In genomic region chr1:226308166-226308722, GRCh38 we compare ENCODE assay signal across 8 cellular contexts. TPM values are rescaled to one million over a fixed set of nuclear protein-coding genes. Genes with fewer than 3 reads are reported as not detected.
DNase-seq lines count a peak whose midpoint lies in the region; ATAC-seq and TF ChIP-seq lines count a peak whose summit lies in the region.

No MANE protein-coding gene starts in this region.

- H3K27me3 ChIP-seq in right cardiac atrium (ENCODE audit: control insufficient read depth, insufficient read depth) (no peaks in the 10 kb centered on the region), spleen (replicated peaks in 1 of 7) (peaks cover 0 to 12% (median 0%) of the 10 kb centered on the region in 7 donors)

- DNase-seq in G401 (ENCODE audit: low spot score) (peak; percentile 26), LNCaP clone FGC (ENCODE audit: low read depth) (no peak), right cardiac atrium (peak in 1 of 3 donors; percentile 25), spleen (no peak), hepatic stellate cell (ENCODE audit: low spot score) (no peak)
- DNase-seq in activated naive CD4-positive, alpha-beta T cell treated with Interleukin-2 at 50 U/mL for 16 hours = peak; percentile 13

- H3K9me3 ChIP-seq in right cardiac atrium (ENCODE audit: control insufficient read depth, low read length) = no peaks in the 10 kb centered on the region
- H3K9me3 ChIP-seq in spleen = no peaks in the 10 kb centered on the region

- peak overlapping the region; percentile 88 for H3K27ac ChIP-seq in right cardiac atrium (ENCODE audit: low read length)
- H3K27ac ChIP-seq in spleen = peak overlapping the region in 7 of 8 donors; percentile 27 to 87 (median 79)

- intact Hi-C loops in right cardiac atrium (cut with DNase I) = no loop called here
- intact Hi-C loops in spleen (cut with DNase I; ENCODE audit: low total_unique reads) = no loop called here

- no peak for TF ChIP-seq CTCF in LNCaP clone FGC (IDR thresholded peaks at IDR 0.05; ENCODE audit: control insufficient read depth, extremely low read depth, insufficient read depth)
- TF ChIP-seq CTCF in spleen (IDR thresholded peaks at IDR 0.05 in 8 of 11, conservative IDR thresholded peaks at IDR 0.05 in 3 of 11) = no peak

- H3K4me1 ChIP-seq in right cardiac atrium (ENCODE audit: control insufficient read depth, insufficient read depth, low read length) = no peaks in the 10 kb centered on the region
- H3K4me1 ChIP-seq in spleen = peaks cover 0 to 38% (median 20%) of the 10 kb centered on the region in 6 donors

- WGBS in right cardiac atrium = 5% methylated on average over 14 of the region's 14 CpGs
- WGBS in spleen, 5 donors = 3 to 6% (median 5%) methylated on average over 14 of the region's 14 CpGs

- no peaks in the 10 kb centered on the region for H3K36me3 ChIP-seq in spleen

- in situ Hi-C loops in G401 (cut with HindIII; ENCODE audit: low sequenced_read_pairs) = no loop called here

- peak; percentile 24 for ATAC-seq in GM21576 (IDR thresholded peaks at IDR 0.05; ENCODE audit: unreplicated experiment)
- peak in 1 of 2 donors; percentile 49 for ATAC-seq in right cardiac atrium
- ATAC-seq in HG03039 (IDR thresholded peaks at IDR 0.05; ENCODE audit: unreplicated experiment) = no peak

- H3K4me3 ChIP-seq in LNCaP clone FGC (ENCODE audit: low read depth, low read length) (peak overlapping the region; percentile 94), right cardiac atrium (ENCODE audit: low read length) (peak overlapping the region; percentile 98), spleen (peak overlapping the region; percentile 79 to 99 (median 94))

- no peak for TF ChIP-seq POLR2A in spleen (IDR thresholded peaks at IDR 0.05)

RNA-seq across cellular contexts. Expression of gene LIN9, which starts 0.7 kb away (rescaled TPM):
- total RNA-seq in G401 (2014; rRNA removed; shearing (Covaris generic)) = 8.6 and 14.8 TPM in 2 replicates
- total RNA-seq in right cardiac atrium = 1 to 10 TPM; 5.0 to 9.9 (median 7.4) TPM
- 6.7 TPM for polyA plus RNA-seq in right cardiac atrium
- total RNA-seq in spleen = 1 to 10 TPM; 2.2 to 6.3 (median 3.6) TPM
- 1 to 10 TPM; 1.8 to 2.8 (median 2.4) TPM for polyA plus RNA-seq in spleen

Comparison
In these comparisons a context has a peak if more than half of its experiments do, and no peak if none do; other contexts are left out.
1. DNase-seq: peak in G401 (single experiment) and activated naive CD4-positive, alpha-beta T cell treated with Interleukin-2 at 50 U/mL for 16 hours (single experiment); none in LNCaP clone FGC (single experiment), spleen (single experiment) and hepatic stellate cell (single experiment).
2. Peak in every context shown above with its lines, with median percentiles within 50 percentile points of each other: H3K4me3 ChIP-seq.